Comparison of ENCODE assay signal across 9 cellular contexts in the genomic region with DNA sequence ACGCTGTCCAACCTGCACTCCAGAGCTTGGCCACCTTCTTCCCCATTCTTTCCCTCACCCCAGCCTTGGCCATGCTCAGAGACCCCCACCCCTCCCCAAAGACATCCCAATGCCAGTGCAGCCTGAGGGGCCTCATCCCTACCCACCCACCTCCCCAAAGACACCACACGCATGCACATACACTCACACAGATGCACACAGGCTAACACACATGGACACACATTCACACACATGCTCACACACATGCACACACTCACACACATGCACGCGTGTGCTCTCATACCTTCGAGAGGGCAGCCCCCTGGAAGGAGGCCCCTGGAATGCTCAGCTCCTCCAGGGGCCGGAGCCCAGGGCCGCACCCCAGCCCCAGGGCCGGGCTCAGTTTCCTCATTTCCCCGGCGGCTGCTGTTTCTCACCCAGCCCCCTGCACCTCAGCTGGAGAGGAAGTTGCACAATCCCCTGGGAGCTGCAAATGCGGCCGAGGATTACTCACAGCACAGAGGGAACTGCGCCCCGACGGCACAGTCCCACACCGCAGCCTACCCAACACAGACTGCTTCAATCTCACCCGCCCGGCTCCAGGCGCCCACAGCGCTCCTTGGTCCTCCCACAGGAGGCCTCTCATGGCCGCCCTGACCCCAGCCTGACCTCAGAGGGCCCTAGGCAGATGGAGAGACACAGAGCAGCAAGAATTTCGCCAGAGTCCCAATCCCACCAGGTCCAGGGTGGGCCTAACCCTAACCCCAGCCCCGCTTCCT. TPM values are rescaled to one million over a fixed set of nuclear protein-coding genes. Genes with fewer than 3 reads are reported as not detected.
A peak's percentile ranks its signal among the peaks of the same experiment; 100 is the strongest.
DNase-seq lines count a peak whose midpoint lies in the region; ATAC-seq and TF ChIP-seq lines count a peak whose summit lies in the region.
"Had no signal": no experiment of that assay in that cellular context is flagged by ENCODE, and none has a peak within 500 bp of the region (broad histone marks: within the 10 kb centered on the region; RNA-seq: fewer than 3 reads in every experiment).

No MANE protein-coding gene starts in this region.

- intact Hi-C loops in OCI-LY7 (cut with micrococcal nuclease; ENCODE audit: unreplicated experiment) (loop anchor here (1.0 to 10.0 kb wide), 2 partner anchors 8 to 1021 kb away; partner anchors contain the start of gene TBCC), dorsolateral prefrontal cortex (cut with DNase I) (no loop called here)

- 0 out of 2 replicates have a peak, but pooled peaks have one; percentile 21 for TF ChIP-seq CTCF in OCI-LY7 (conservative IDR thresholded peaks at IDR 0.05; ENCODE audit: low read length)
- TF ChIP-seq CTCF in dorsolateral prefrontal cortex (IDR thresholded peaks at IDR 0.05 in 54 of 56, conservative IDR thresholded peaks at IDR 0.05 in 2 of 56; ENCODE audit: low read depth in 1 of 56, partially characterized antibody in 56 of 56): no peak

- peak; percentile 81 for DNase-seq in ACHN
- DNase-seq in OCI-LY7 (ENCODE audit: low spot score): peak; percentile 94
- DNase-seq in dorsolateral prefrontal cortex: peak in 6 of 10 donors; percentile 60 to 77 (median 67)
- DNase-seq in mesenteric fat pad (ENCODE audit: low spot score): peak; percentile 92
- no peak for DNase-seq in activated gamma-delta T cell treated with Interleukin-2 at 50 U/mL for 16 hours
- DNase-seq in NCI-H1694 (lab: John Stamatoyannopoulos, UW): no peak

- peak; percentile 52 for ATAC-seq in GM18873 (IDR thresholded peaks at IDR 0.05; ENCODE audit: low FRiP score, unreplicated experiment)
- peak; percentile 39 for ATAC-seq in HG03060 (IDR thresholded peaks at IDR 0.05; ENCODE audit: low read depth, unreplicated experiment)

- no peaks in the 10 kb centered on the region for H3K9me2 ChIP-seq in OCI-LY7 (ENCODE audit: insufficient read depth, low read length)

- no peak overlapping the region for H2AFZ ChIP-seq in OCI-LY7 (ENCODE audit: low read length)

- in situ Hi-C loops in ACHN (cut with HindIII; ENCODE audit: low pct_ligation_motif_present, low pct_unique_long_range_greater_than_20kb, low sequenced_read_pairs): no loop called here

- peaks cover 98% of the 10 kb centered on the region for H3K4me1 ChIP-seq in OCI-LY7 (ENCODE audit: insufficient read depth, low read length, poor library complexity, severe bottlenecking)

- CTCF ChIA-PET in OCI-LY7 (lab: Charles Lee; ENCODE audit: unreplicated experiment): interaction anchor here (1.0 to 1.8 kb wide), 4 partner anchors 11 to 18 kb away, joined by 3 to 6 read pairs (median 6); no protein-coding TSS in a partner anchor

- no peaks in the 10 kb centered on the region for H3K9me3 ChIP-seq in OCI-LY7 (ENCODE audit: low read length)

- no peaks in the 10 kb centered on the region for H3K27me3 ChIP-seq in dorsolateral prefrontal cortex

- no peaks in the 10 kb centered on the region for H4K20me1 ChIP-seq in OCI-LY7 (ENCODE audit: insufficient read depth, low read length)

- POLR2A ChIA-PET in OCI-LY7 (lab: Charles Lee): interaction anchor here (1.0 to 3.4 kb wide), 4 partner anchors 10 to 293 kb away, joined by 3 to 42 read pairs (median 24); no protein-coding TSS in a partner anchor

- peak overlapping the region; percentile 67 for H3K4me3 ChIP-seq in OCI-LY7 (ENCODE audit: low read depth, low read length, poor library complexity, severe bottlenecking)
- H3K4me3 ChIP-seq in dorsolateral prefrontal cortex: peak overlapping the region in 24 of 59 donors; percentile 4 to 39 (median 21)

- H3K27ac ChIP-seq in OCI-LY7 (ENCODE audit: low read depth, low read length, poor library complexity, severe bottlenecking) (peak overlapping the region; percentile 93), dorsolateral prefrontal cortex (peak overlapping the region; percentile 37 to 100 (median 82))

- no TSS peak for BruUV-seq in OCI-LY7 (replicated peaks; lab: Mats Ljungman, UMichigan)

- H3K36me3 ChIP-seq in OCI-LY7 (ENCODE audit: insufficient read depth, low read length): no peaks in the 10 kb centered on the region

- peak overlapping the region; percentile 90 for H3K4me2 ChIP-seq in OCI-LY7 (ENCODE audit: low read length)

- peaks cover 89% of the 10 kb centered on the region for H3K79me2 ChIP-seq in OCI-LY7 (ENCODE audit: insufficient read depth, low read depth, low read length)

RNA-seq across cellular contexts. Expression of gene TFEB, which starts 12.1 kb away (rescaled TPM):
- total RNA-seq in OCI-LY7 (2014; rRNA removed; shearing (Covaris generic)): 25.3 and 36.8 TPM in 2 replicates
- total RNA-seq in OCI-LY7 (2022) (48.6 and 60.0 TPM in 2 replicates), dorsolateral prefrontal cortex (100 to 1,000 TPM in 2 of 120 experiments, 10 to 100 TPM in 118; 13.9 to 125 (median 40.5) TPM), mesenteric fat pad (17.9 TPM)

RNA-seq across cellular contexts. Expression of gene PGC, which starts 23.8 kb away (rescaled TPM):
- not detected in 2 replicates for total RNA-seq in OCI-LY7 (2014; rRNA removed; shearing (Covaris generic))
- total RNA-seq in OCI-LY7 (2022) (not detected in 2 replicates), dorsolateral prefrontal cortex (1 to 10 TPM in 11 of 120 experiments, under 1 TPM in 26, not detected in 83; 0.38 to 2.2 (median 0.64) TPM), mesenteric fat pad (not detected)
- total RNA-seq: glomerular endothelial cell had no signal

RNA-seq across cellular contexts. Expression of gene FRS3, which starts 56.3 kb away (rescaled TPM):
- total RNA-seq in OCI-LY7 (2014; rRNA removed; shearing (Covaris generic)): 5.6 and 8.2 TPM in 2 replicates
- total RNA-seq in OCI-LY7 (2022): 7.9 and 8.7 TPM in 2 replicates
- 10 to 100 TPM; 20.4 to 52.8 (median 33.0) TPM for total RNA-seq in dorsolateral prefrontal cortex
- 3.4 TPM for total RNA-seq in mesenteric fat pad

RNA-seq across cellular contexts. Expression of gene PRICKLE4, which starts 57.2 kb away (rescaled TPM):
- 0.93 and 1.8 TPM in 2 replicates for total RNA-seq in OCI-LY7 (2014; rRNA removed; shearing (Covaris generic))
- total RNA-seq in OCI-LY7 (2022): 1.2 and 2.6 TPM in 2 replicates
- total RNA-seq in dorsolateral prefrontal cortex: 1 to 10 TPM in 71 of 120 experiments, under 1 TPM in 17, not detected in 32; 0.36 to 9.2 (median 2.1) TPM
- total RNA-seq in mesenteric fat pad: 2.0 TPM

Comparison
In these comparisons a context has a peak if more than half of its experiments do, and no peak if none do; other contexts are left out.
1. DNase-seq: peak in ACHN (single experiment), OCI-LY7 (single experiment), dorsolateral prefrontal cortex (6 of 10) and mesenteric fat pad (single experiment); none in activated gamma-delta T cell treated with Interleukin-2 at 50 U/mL for 16 hours (single experiment) and NCI-H1694 (single experiment).